17 cellular contexts compared by ENCODE assay signal in the genomic region with DNA sequence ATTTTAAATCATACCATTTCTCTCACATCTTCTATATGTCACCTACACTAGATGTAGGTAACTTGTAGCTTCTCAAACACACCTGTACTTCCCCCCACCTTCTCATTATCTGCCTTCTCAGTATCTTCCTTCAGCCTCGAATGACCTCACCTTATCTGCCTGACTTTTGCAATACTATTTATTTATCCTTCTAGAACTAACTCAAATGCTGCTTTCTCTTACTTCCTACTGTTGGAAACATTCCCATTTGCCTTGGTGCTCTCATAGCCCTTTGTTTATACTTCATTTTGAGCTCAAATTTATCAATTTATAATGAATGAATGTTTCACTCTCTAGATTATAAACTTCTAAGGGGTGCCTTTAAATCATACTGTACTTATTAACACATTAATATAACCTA. TPM values are rescaled to one million over a fixed set of nuclear protein-coding genes. Genes with fewer than 3 reads are reported as not detected.
DNase-seq lines count a peak whose midpoint lies in the region; ATAC-seq and TF ChIP-seq lines count a peak whose summit lies in the region.
"Had no signal": no experiment of that assay in that cellular context is flagged by ENCODE, and none has a peak within 500 bp of the region (broad histone marks: within the 10 kb centered on the region; RNA-seq: fewer than 3 reads in every experiment).

No MANE protein-coding gene starts in this region.

- no peak overlapping the region for H4K8ac ChIP-seq in mesenchymal stem cell (ENCODE audit: low read length)

- H2BK15ac ChIP-seq in mesenchymal stem cell (ENCODE audit: low read depth, poor library complexity, severe bottlenecking) = no peak overlapping the region

- H3K9me3 Mint-ChIP-seq in type B pancreatic cell = no peaks in the 10 kb centered on the region
- H3K9me3 Mint-ChIP-seq: CD8-positive, alpha-beta memory T cell had no signal

- ATAC-seq in HG03135 (IDR thresholded peaks at IDR 0.05; ENCODE audit: unreplicated experiment) = no peak

- peaks cover 9% of the 10 kb centered on the region for H3K4me1 Mint-ChIP-seq in type B pancreatic cell (ENCODE audit: unreplicated experiment)
- H3K4me1 Mint-ChIP-seq: CD8-positive, alpha-beta memory T cell had no signal

- no peaks in the 10 kb centered on the region for H3K79me2 ChIP-seq in fibroblast of lung (ENCODE audit: control insufficient read depth, insufficient read depth, low read length)

- H3K27ac Mint-ChIP-seq in type B pancreatic cell = peak overlapping the region; percentile 8

- H3K27me3 Mint-ChIP-seq in type B pancreatic cell = no peaks in the 10 kb centered on the region
- H3K27me3 Mint-ChIP-seq: CD8-positive, alpha-beta memory T cell had no signal

- H3K36me3 Mint-ChIP-seq in type B pancreatic cell = peaks cover 7% of the 10 kb centered on the region

- no peak overlapping the region for H3K18ac ChIP-seq in mesenchymal stem cell (ENCODE audit: low read depth in 1 of 2, low read length in 2 of 2)

- no peaks in the 10 kb centered on the region for H3K4me1 ChIP-seq in fibroblast of lung (ENCODE audit: control insufficient read depth, extremely low read depth, insufficient read depth, low read length)
- H3K4me1 ChIP-seq in colonic mucosa = no peaks in the 10 kb centered on the region
- no peaks in the 10 kb centered on the region for H3K4me1 ChIP-seq in mesenchymal stem cell (ENCODE audit: control insufficient read depth, insufficient read depth, low read depth, low read length)
- H3K4me1 ChIP-seq: Peyer's patch had no signal

- no peak overlapping the region for H3K4ac ChIP-seq in mesenchymal stem cell (ENCODE audit: low read depth in 1 of 2, low read length in 2 of 2)

- H3K9ac ChIP-seq in fibroblast of lung (ENCODE audit: insufficient read depth, low read length) = no peak overlapping the region
- H3K9ac ChIP-seq in colonic mucosa (ENCODE audit: low read depth in 2 of 2, low read length in 2 of 2) = no peak overlapping the region
- no peak overlapping the region for H3K9ac ChIP-seq in mesenchymal stem cell (ENCODE audit: low read length)

- no peaks in the 10 kb centered on the region for H3K79me1 ChIP-seq in mesenchymal stem cell (replicated peaks; ENCODE audit: low read length, poor library complexity, severe bottlenecking)

- H3K4me2 ChIP-seq in fibroblast of lung (ENCODE audit: extremely low read depth, insufficient read depth, low read length) = no peak overlapping the region
- no peak overlapping the region for H3K4me2 ChIP-seq in mesenchymal stem cell (ENCODE audit: low read length, poor library complexity, severe bottlenecking)

- DNase-seq in ELR (ENCODE audit: low read depth) = peak; percentile 4
- peak; percentile 17 for DNase-seq in NCI-H146 treated with DMSO at 0.1 percent for 48 hours (lab: John Stamatoyannopoulos, UW; ENCODE audit: unreplicated experiment)
- DNase-seq in fibroblast of lung (ENCODE audit: low read depth in 2 of 2) = peak; percentile 6 to 21
- no peak for DNase-seq in type B pancreatic cell (ENCODE audit: extremely low spot score, unreplicated experiment)
- no peak for DNase-seq in colonic mucosa
- DNase-seq in mesenchymal stem cell = no peak
- DNase-seq: NCI-H1092, NCI-H1694 treated with DMSO at 0.1 percent for 48 hours, NCI-H2171, NCI-H446 treated with DMSO at 0.1 percent for 48 hours, NCI-H774, Peyer's patch, SHP77 had no signal

- no peak overlapping the region for H3K23ac ChIP-seq in mesenchymal stem cell (ENCODE audit: low read length in 2 of 2)

- no peak overlapping the region for H2BK5ac ChIP-seq in mesenchymal stem cell (ENCODE audit: low read depth, low read length, poor library complexity, severe bottlenecking)

- H4K20me1 ChIP-seq in fibroblast of lung (ENCODE audit: control insufficient read depth, extremely low read depth, insufficient read depth, low read length) = no peaks in the 10 kb centered on the region

- no peaks in the 10 kb centered on the region for H3K27me3 ChIP-seq in fibroblast of lung (ENCODE audit: control insufficient read depth, insufficient read depth, low read length)
- no peaks in the 10 kb centered on the region for H3K27me3 ChIP-seq in colonic mucosa
- no peaks in the 10 kb centered on the region for H3K27me3 ChIP-seq in mesenchymal stem cell (ENCODE audit: control insufficient read depth in 1 of 2, insufficient read depth in 1 of 2, low read length in 2 of 2)
- H3K27me3 ChIP-seq: Peyer's patch had no signal

- H3K4me3 Mint-ChIP-seq in type B pancreatic cell = no peak overlapping the region
- H3K4me3 Mint-ChIP-seq: CD8-positive, alpha-beta memory T cell had no signal

- 65% methylated on average over 1 of the region's 1 CpG for WGBS in mesenchymal stem cell

- H2AK5ac ChIP-seq in mesenchymal stem cell (ENCODE audit: low read length, severe bottlenecking) = no peak overlapping the region

- no peaks in the 10 kb centered on the region for H3K36me3 ChIP-seq in fibroblast of lung (ENCODE audit: control insufficient read depth, insufficient read depth, low read length)
- no peaks in the 10 kb centered on the region for H3K36me3 ChIP-seq in colonic mucosa
- peaks cover 0 to 15% of the 10 kb centered on the region in 2 experiments for H3K36me3 ChIP-seq in mesenchymal stem cell (ENCODE audit: control insufficient read depth in 1 of 2, insufficient read depth in 2 of 2, low read depth in 1 of 2, low read length in 2 of 2)
- H3K36me3 ChIP-seq: HAP-1 had no signal

- no peak overlapping the region for H3K14ac ChIP-seq in mesenchymal stem cell (ENCODE audit: low read length in 2 of 2)

- no peak overlapping the region for H3K27ac ChIP-seq in fibroblast of lung (ENCODE audit: insufficient read depth, low read length)
- H3K27ac ChIP-seq in colonic mucosa = no peak overlapping the region
- no peak overlapping the region for H3K27ac ChIP-seq in mesenchymal stem cell (ENCODE audit: low read length, poor library complexity, severe bottlenecking)
- H3K27ac ChIP-seq: Peyer's patch had no signal

- H2AFZ ChIP-seq in fibroblast of lung (ENCODE audit: low read length) (no peak overlapping the region), mesenchymal stem cell (ENCODE audit: low read depth, low read length) (no peak overlapping the region)

- no peak overlapping the region for H2BK120ac ChIP-seq in mesenchymal stem cell (ENCODE audit: low read depth, low read length)

- H3K4me3 ChIP-seq in fibroblast of lung (replicated peaks in 1 of 4; ENCODE audit: control extremely low read depth in 1 of 4, insufficient read depth in 1 of 4, low read depth in 3 of 4, low read length in 4 of 4) = no peak overlapping the region
- H3K4me3 ChIP-seq in colonic mucosa = no peak overlapping the region
- no peak overlapping the region for H3K4me3 ChIP-seq in mesenchymal stem cell (ENCODE audit: insufficient read depth in 1 of 2, low read depth in 1 of 2, low read length in 2 of 2)
- H3K4me3 ChIP-seq: HAP-1, Peyer's patch had no signal

- no peak for TF ChIP-seq CTCF in fibroblast of lung (conservative IDR thresholded peaks at IDR 0.05 in 1 of 2, IDR thresholded peaks at IDR 0.05 in 1 of 2; ENCODE audit: low read depth in 1 of 2, low read length in 2 of 2)
- TF ChIP-seq CTCF in type B pancreatic cell (conservative IDR thresholded peaks at IDR 0.05) = no peak
- TF ChIP-seq CTCF in colonic mucosa (IDR thresholded peaks at IDR 0.05) = no peak

- no peak overlapping the region for H4K91ac ChIP-seq in mesenchymal stem cell (ENCODE audit: low read length)

- H2BK12ac ChIP-seq in mesenchymal stem cell (ENCODE audit: low read length in 2 of 2) = no peak overlapping the region

- intact Hi-C loops in colonic mucosa (cut with DNase I) = loop anchor here (5.0 to 10.0 kb wide), 3 partner anchors 228 to 345 kb away; a partner anchor contains a TSS

- H3K9me3 ChIP-seq in fibroblast of lung (ENCODE audit: control insufficient read depth, insufficient read depth, low read depth, low read length) (no peaks in the 10 kb centered on the region), colonic mucosa (no peaks in the 10 kb centered on the region), mesenchymal stem cell (ENCODE audit: control insufficient read depth, low read length) (no peaks in the 10 kb centered on the region)
- H3K9me3 ChIP-seq: HAP-1, Peyer's patch had no signal

RNA-seq across cellular contexts. Expression of a gene that starts 50.4 kb away (rescaled TPM):
- total RNA-seq in fibroblast of lung = 7.7 and 8.1 TPM in 2 replicates
- 2.0 and 3.0 TPM in 2 replicates for polyA plus RNA-seq in fibroblast of lung
- 3.9 TPM in 2 replicates for polyA plus RNA-seq in fibroblast of lung (2012)
- 0.96 and 1.5 TPM in 2 replicates for polyA minus RNA-seq in fibroblast of lung (ENCODE audit: low replicate concordance)
- total RNA-seq in type B pancreatic cell (ENCODE audit: low replicate concordance) = 0.31 and 2.9 TPM in 2 replicates
- total RNA-seq in colonic mucosa = 1 to 10 TPM in 1 of 2 donors, under 1 TPM in 1; 0.74 to 2.1 TPM
- 1.6 TPM for polyA plus RNA-seq in mesenchymal stem cell (2013, experiment 1 of 2)
- 1.8 TPM for polyA plus RNA-seq in mesenchymal stem cell (2013, experiment 2 of 2)
- total RNA-seq: HT-29 had no signal

Comparison
In these comparisons a context has a peak if more than half of its experiments do, and no peak if none do; other contexts are left out.
1. DNase-seq: peak in ELR (single experiment), NCI-H146 treated with DMSO at 0.1 percent for 48 hours (single experiment) and fibroblast of lung (2 of 2); none in type B pancreatic cell (single experiment), colonic mucosa (single experiment) and mesenchymal stem cell (single experiment).